8 cellular contexts compared by ENCODE assay signal in the genomic region with DNA sequence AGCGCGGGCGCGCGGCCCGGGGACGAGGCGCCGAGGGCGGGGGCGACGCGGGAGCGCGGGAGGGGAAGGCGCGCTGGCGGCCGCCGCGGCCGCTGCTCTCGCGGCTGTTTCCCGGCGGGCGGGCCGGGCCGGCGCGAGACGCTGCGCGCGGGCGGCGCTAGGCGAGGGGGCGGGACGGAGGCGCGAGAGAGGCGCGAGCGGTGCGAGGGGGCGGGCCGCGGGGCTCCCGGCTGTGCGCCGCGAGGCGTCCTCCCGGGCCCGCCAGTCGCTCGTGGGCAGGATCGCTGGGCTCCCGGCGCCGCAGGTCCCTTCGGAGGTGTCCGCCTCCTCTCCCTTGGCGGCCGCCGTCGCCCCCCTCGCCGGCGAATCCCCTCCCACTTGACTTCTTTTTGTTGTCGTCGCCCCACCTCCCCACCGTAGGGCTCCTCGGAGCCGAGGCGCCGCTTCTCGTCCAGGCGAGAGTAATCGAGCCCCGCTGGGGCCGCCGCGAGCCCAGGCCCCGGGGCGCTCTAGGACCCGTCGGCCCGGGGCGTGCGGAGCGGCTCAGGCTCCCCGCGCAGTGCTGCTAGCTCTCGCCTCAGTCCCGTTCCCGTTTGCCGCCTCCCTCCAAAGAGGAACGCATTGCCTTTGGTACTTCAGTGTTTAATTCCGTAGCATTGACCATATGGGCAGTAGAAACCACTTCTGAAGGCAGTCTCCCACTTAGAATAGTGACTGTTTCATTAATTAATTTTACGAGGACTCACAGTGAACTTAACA. TPM values are rescaled to one million over a fixed set of nuclear protein-coding genes. Genes with fewer than 3 reads are reported as not detected.
DNase-seq lines count a peak whose midpoint lies in the region; ATAC-seq and TF ChIP-seq lines count a peak whose summit lies in the region.

A gene (minus strand): TSS at position 110 of the 759 bp plus-strand sequence. CDS start 330 bp downstream, outside the sequence.

- peak within 1 kb of the TSS; percentile 83 for H3K4ac ChIP-seq in IMR-90 (ENCODE audit: low read depth, low read length)

- no peak within 1 kb of the TSS for H2BK15ac ChIP-seq in IMR-90 (ENCODE audit: low read depth, low read length)

- H3K4me3 ChIP-seq in IMR-90 (ENCODE audit: insufficient read depth, low read depth, low read length) (peak within 1 kb of the TSS; percentile 94), mucosa of stomach (ENCODE audit: low read length) (peak within 1 kb of the TSS; percentile 81)

- H4K91ac ChIP-seq in IMR-90 (ENCODE audit: insufficient read depth, low read depth, low read length): no peak within 1 kb of the TSS; the same call in 1 of the 2 replicates

- peak within 1 kb of the TSS; percentile 96 for H3K9ac ChIP-seq in IMR-90 (ENCODE audit: low read depth, low read length)
- H3K9ac ChIP-seq in mucosa of stomach (ENCODE audit: low read length): peak within 1 kb of the TSS; percentile 90

- CTCF ChIA-PET in IMR-90 (lab: Yijun Ruan, JAX): interaction anchor here (0.6 to 1.1 kb wide), 4 partner anchors 15 to 97 kb away, joined by 3 to 5 read pairs (median 4); a partner anchor contains a TSS

- no peak within 1 kb of the TSS; the same call in 1 of the 2 replicates for H2AK5ac ChIP-seq in IMR-90 (ENCODE audit: low read depth, low read length)

- H3K27ac ChIP-seq in IMR-90 (ENCODE audit: insufficient read depth, low read length): peak within 1 kb of the TSS; percentile 94

- H4K5ac ChIP-seq in IMR-90 (ENCODE audit: low read depth, low read length): peak within 1 kb of the TSS; percentile 96

- intact Hi-C loops in IMR-90 (cut with micrococcal nuclease): loop anchor here (1.0 to 5.0 kb wide), 3 partner anchors 21 to 97 kb away; a partner anchor contains a TSS

- TF ChIP-seq CTCF in IMR-90 (conservative IDR thresholded peaks at IDR 0.05; ENCODE audit: low read depth, low read length): no peak

- in situ Hi-C loops in IMR-90 (cut with MboI; ENCODE audit: low sequenced_read_pairs): no loop called here

- H2AFZ ChIP-seq in IMR-90 (replicated peaks; ENCODE audit: low read length, poor library complexity): peak within 1 kb of the TSS; percentile 94

- H3K14ac ChIP-seq in IMR-90 (replicated peaks; ENCODE audit: low read depth, low read length): peak within 1 kb of the TSS; percentile 90

- peak within 1 kb of the TSS; percentile 99 for H3K18ac ChIP-seq in IMR-90 (ENCODE audit: low read depth, low read length)

- H3K56ac ChIP-seq in IMR-90 (ENCODE audit: extremely low read depth, insufficient read depth, low read length): peak within 1 kb of the TSS; percentile 85

- TF ChIP-seq POLR2A in IMR-90 (IDR thresholded peaks at IDR 0.05; ENCODE audit: low read depth, low read length) (peak; percentile 74), erythroblast (IDR thresholded peaks at IDR 0.05; ENCODE audit: low read length) (peak; percentile 81)

- no TSS peak for BruUV-seq in IMR-90 (replicated peaks; lab: Mats Ljungman, UMichigan)

- peaks cover 25% of the 10 kb centered on the region; the same call in 1 of the 2 replicates for H4K20me1 ChIP-seq in IMR-90 (ENCODE audit: insufficient read depth, low read length)

- H3K27me3 ChIP-seq in IMR-90 (ENCODE audit: control insufficient read depth, insufficient read depth, low read length): no peaks in the 10 kb centered on the region
- H3K27me3 ChIP-seq in mucosa of stomach (ENCODE audit: control insufficient read depth, insufficient read depth, low read length): no peaks in the 10 kb centered on the region

- H3K9me3 ChIP-seq in IMR-90 (ENCODE audit: control insufficient read depth, insufficient read depth, low read length): no peaks in the 10 kb centered on the region
- no peaks in the 10 kb centered on the region for H3K9me3 ChIP-seq in mucosa of stomach (ENCODE audit: control insufficient read depth, low read length)

- peak within 1 kb of the TSS; percentile 96 for H3K4me2 ChIP-seq in IMR-90 (ENCODE audit: low read depth, low read length)

- dilution Hi-C loops in IMR-90 (cut with HindIII; ENCODE audit: low sequenced_read_pairs, unreplicated experiment): no loop called here

- POLR2A ChIA-PET in IMR-90 (lab: Charles Lee; ENCODE audit: unreplicated experiment): interaction anchor here (0.7 kb wide), 1 partner anchor 27 kb away, joined by 3 read pairs; no protein-coding TSS in a partner anchor

- ATAC-seq in GM21528 (IDR thresholded peaks at IDR 0.05; ENCODE audit: low FRiP score, unreplicated experiment): peak; percentile 76
- peak; percentile 91 for ATAC-seq in IMR-90 (ENCODE audit: low read depth)

- peak within 1 kb of the TSS; percentile 28 to 87; a peak in 3 of 4 replicates for H4K8ac ChIP-seq in IMR-90 (ENCODE audit: low read depth in 2 of 2, low read length in 2 of 2)

- peaks cover 0 to 7% of the 10 kb centered on the region in 2 experiments; a peak in 2 of 4 replicates for H3K79me1 ChIP-seq in IMR-90 (ENCODE audit: low read depth in 1 of 2, low read length in 2 of 2)

- H2BK5ac ChIP-seq in IMR-90 (ENCODE audit: low read depth, low read length, poor library complexity, severe bottlenecking): peak within 1 kb of the TSS; percentile 89

- WGBS in IMR-90 (ENCODE audit: extremely low coverage in 2 of 2, insufficient read length in 1 of 2), 2 experiments: 0% methylated on average over 33 of the region's 102 CpGs; no CpG with 5 or more reads in 1 of the 2 experiments

- DNase-seq in DMS114 treated with DMSO at 0.1 percent for 48 hours (lab: John Stamatoyannopoulos, UW; ENCODE audit: unreplicated experiment) (peak; percentile 85), IMR-90 (peak; percentile 86), OCI-M2 (lab: John Stamatoyannopoulos, UW; ENCODE audit: unreplicated experiment) (peak; percentile 71), erythroblast (lab: John Stamatoyannopoulos, UW) (peak; percentile 93 to 97)
- DNase-seq in activated T-cell treated with anti-CD3 and anti-CD28 coated beads, Interleukin-2, amount 50 U/mL, for 1 hour: peak; percentile 92
- peak; percentile 72 to 76 for DNase-seq in stimulated activated CD8-positive, alpha-beta memory T cell treated with anti-CD3 and anti-CD28 coated beads, Interleukin-7, amount 100 ng/mL, for 1 hour (ENCODE audit: low read depth in 2 of 2)

- peak within 1 kb of the TSS; percentile 94 for H2AK9ac ChIP-seq in IMR-90 (replicated peaks; ENCODE audit: low read depth, low read length, poor library complexity)

- peak within 1 kb of the TSS; percentile 80 for H2BK120ac ChIP-seq in IMR-90 (ENCODE audit: low read depth, low read length)

- peaks cover 1% of the 10 kb centered on the region; the same call in 1 of the 2 replicates for H3K9me1 ChIP-seq in IMR-90 (ENCODE audit: insufficient read depth, low read length)

- peak within 1 kb of the TSS; percentile 84 for H3K23ac ChIP-seq in IMR-90 (ENCODE audit: low read depth, low read length)

- H3K4me1 ChIP-seq in IMR-90 (ENCODE audit: control insufficient read depth, insufficient read depth, low read length) (peaks cover 3% of the 10 kb centered on the region), mucosa of stomach (ENCODE audit: control insufficient read depth, insufficient read depth, low read length) (peaks cover 11% of the 10 kb centered on the region)

- H2BK20ac ChIP-seq in IMR-90 (ENCODE audit: low read depth, low read length): no peak within 1 kb of the TSS

- no peaks in the 10 kb centered on the region for H3K36me3 ChIP-seq in IMR-90 (ENCODE audit: control insufficient read depth, insufficient read depth, low read length)
- H3K36me3 ChIP-seq in mucosa of stomach (ENCODE audit: control insufficient read depth, insufficient read depth, low read length): no peaks in the 10 kb centered on the region

- no peak; the same call in 1 of the 2 replicates for TF ChIP-seq RAD21 in IMR-90 (IDR thresholded peaks at IDR 0.05; ENCODE audit: low read length)

TF ChIP-seq in IMR-90, 13 proteins besides CTCF, POLR2A, EP300 and RAD21:
- TF ChIP-seq FOS (IDR thresholded peaks at IDR 0.05; ENCODE audit: low read depth, low read length): no peak
- TF ChIP-seq MXI1 (IDR thresholded peaks at IDR 0.05; ENCODE audit: borderline replicate concordance, low read depth, low read length): 0 out of 2 replicates have a peak, but pooled peaks have one; percentile 5
- peak; percentile 45; the same call in 1 of the 2 replicates for TF ChIP-seq BHLHE40 (IDR thresholded peaks at IDR 0.05; ENCODE audit: low read depth, low read length)
- TF ChIP-seq RCOR1 (IDR thresholded peaks at IDR 0.05; ENCODE audit: insufficient replicate concordance, low read length): peak; percentile 67
- peak; percentile 83; the same call in 1 of the 2 replicates for TF ChIP-seq MAZ (IDR thresholded peaks at IDR 0.05; ENCODE audit: borderline replicate concordance, low read depth, low read length)
- TF ChIP-seq, protein P1, sequence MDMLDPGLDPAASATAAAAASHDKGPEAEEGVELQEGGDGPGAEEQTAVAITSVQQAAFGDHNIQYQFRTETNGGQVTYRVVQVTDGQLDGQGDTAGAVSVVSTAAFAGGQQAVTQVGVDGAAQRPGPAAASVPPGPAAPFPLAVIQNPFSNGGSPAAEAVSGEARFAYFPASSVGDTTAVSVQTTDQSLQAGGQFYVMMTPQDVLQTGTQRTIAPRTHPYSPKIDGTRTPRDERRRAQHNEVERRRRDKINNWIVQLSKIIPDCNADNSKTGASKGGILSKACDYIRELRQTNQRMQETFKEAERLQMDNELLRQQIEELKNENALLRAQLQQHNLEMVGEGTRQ (IDR thresholded peaks at IDR 0.05; ENCODE audit: low read depth, low read length): no peak
- no peak for TF ChIP-seq CEBPB (IDR thresholded peaks at IDR 0.05; ENCODE audit: low read depth, low read length)
- TF ChIP-seq SMC3 (IDR thresholded peaks at IDR 0.05; ENCODE audit: low read depth, low read length): no peak
- no peak for TF ChIP-seq RFX5 (IDR thresholded peaks at IDR 0.05; ENCODE audit: low read depth, low read length)
- TF ChIP-seq, protein P2, sequence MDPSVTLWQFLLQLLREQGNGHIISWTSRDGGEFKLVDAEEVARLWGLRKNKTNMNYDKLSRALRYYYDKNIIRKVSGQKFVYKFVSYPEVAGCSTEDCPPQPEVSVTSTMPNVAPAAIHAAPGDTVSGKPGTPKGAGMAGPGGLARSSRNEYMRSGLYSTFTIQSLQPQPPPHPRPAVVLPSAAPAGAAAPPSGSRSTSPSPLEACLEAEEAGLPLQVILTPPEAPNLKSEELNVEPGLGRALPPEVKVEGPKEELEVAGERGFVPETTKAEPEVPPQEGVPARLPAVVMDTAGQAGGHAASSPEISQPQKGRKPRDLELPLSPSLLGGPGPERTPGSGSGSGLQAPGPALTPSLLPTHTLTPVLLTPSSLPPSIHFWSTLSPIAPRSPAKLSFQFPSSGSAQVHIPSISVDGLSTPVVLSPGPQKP (IDR thresholded peaks at IDR 0.05; ENCODE audit: borderline replicate concordance, low read depth, low read length): no peak
- TF ChIP-seq CHD1 (IDR thresholded peaks at IDR 0.05; ENCODE audit: low read depth, low read length): no peak
- TF ChIP-seq MAFK (IDR thresholded peaks at IDR 0.05; ENCODE audit: low read depth, low read length): no peak
- no peak for TF ChIP-seq NFE2L2 (IDR thresholded peaks at IDR 0.05; ENCODE audit: low read depth, low read length)

RNA-seq across cellular contexts. Expression of the gene that starts here (rescaled TPM):
- 17.7 and 23.3 TPM in 2 replicates for total RNA-seq in IMR-90 (2012; rRNA removed)
- 22.1 and 27.8 TPM in 2 replicates for polyA plus RNA-seq in IMR-90 (2012; rRNA removed)
- 4.6 and 5.4 TPM in 2 replicates for polyA plus RNA-seq in IMR-90 (2012; cell fraction: cytosol; rRNA removed)
- polyA plus RNA-seq in IMR-90 (2012; cell fraction: nucleus; rRNA removed; ENCODE audit: low replicate concordance): 3.0 and 31.7 TPM in 2 replicates

Comparison
In these comparisons a context has a peak if more than half of its experiments do, and no peak if none do; other contexts are left out.
1. Peak in every context shown above with its lines: DNase-seq, ATAC-seq, H3K4me3 ChIP-seq and H3K27ac ChIP-seq.